8 cellular contexts compared by ENCODE assay signal in the genomic region with DNA sequence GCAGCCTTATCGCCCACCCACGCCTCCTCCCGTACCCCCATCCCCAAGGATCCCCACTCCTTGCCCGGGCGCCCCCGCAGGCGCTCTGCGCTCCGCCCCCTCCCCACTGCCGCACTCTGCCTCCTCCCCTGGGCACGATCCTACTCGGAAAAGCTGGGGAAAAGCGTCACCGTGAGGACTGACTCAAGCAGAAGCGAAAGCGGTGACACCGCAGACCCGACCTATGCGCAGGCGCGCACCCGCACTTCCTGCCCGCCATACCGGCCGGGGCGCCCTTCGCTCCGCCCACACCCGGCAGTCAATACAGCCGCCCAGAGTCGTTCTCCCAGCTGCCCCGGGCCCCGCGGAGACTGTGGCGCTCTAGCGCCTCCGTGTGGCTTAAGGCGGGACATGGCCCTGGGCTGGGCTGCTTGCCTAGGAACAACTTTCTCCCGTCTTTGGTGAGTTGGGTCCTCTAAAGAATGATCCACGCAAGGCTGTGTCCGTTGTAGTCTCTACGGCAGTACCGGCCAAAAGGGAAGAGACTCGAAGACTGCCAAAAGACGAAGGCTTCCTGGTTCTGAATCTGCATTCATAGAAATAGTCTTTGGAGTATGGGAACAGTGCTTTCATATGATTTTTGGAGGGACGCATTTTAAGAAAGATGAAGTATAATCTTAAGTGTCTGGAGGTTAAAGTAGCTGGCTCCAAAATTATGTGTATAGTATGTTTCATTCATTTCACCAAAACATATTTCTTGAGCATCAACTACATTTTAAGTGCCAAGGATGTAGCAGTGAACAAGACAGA. TPM values are rescaled to one million over a fixed set of nuclear protein-coding genes. Genes with fewer than 3 reads are reported as not detected.
DNase-seq lines count a peak whose midpoint lies in the region; ATAC-seq, FAIRE-seq and TF ChIP-seq lines count a peak whose summit lies in the region.

A gene (minus strand): TSS at position 207 of the 789 bp plus-strand sequence. CDS start 7,432 bp downstream, outside the sequence.

- peak in 3 of 4 donors; percentile 89 to 95 (median 90) for TF ChIP-seq POLR2A in esophagus squamous epithelium (IDR thresholded peaks at IDR 0.05)

- peaks cover 14% of the 10 kb centered on the region for H3K79me2 ChIP-seq in DND-41 (ENCODE audit: insufficient read depth, low read length)

- no peaks in the 10 kb centered on the region for H4K20me1 ChIP-seq in DND-41 (ENCODE audit: insufficient read depth, low read length)

- peak within 1 kb of the TSS; percentile 98 for H2AFZ ChIP-seq in DND-41 (ENCODE audit: low read depth, low read length)

- peaks cover 21% of the 10 kb centered on the region for H3K4me1 ChIP-seq in DND-41 (ENCODE audit: insufficient read depth, low read length)
- H3K4me1 ChIP-seq in esophagus squamous epithelium, result peaks cover 0 to 28% (median 6%) of the 10 kb centered on the region in 3 donors

- peaks cover 3 to 21% (median 7%) of the 10 kb centered on the region in 3 donors for H3K27me3 Mint-ChIP-seq in naive B cell
- peaks cover 0 to 4% of the 10 kb centered on the region in 2 donors for H3K27me3 Mint-ChIP-seq in stimulated activated naive B cell treated with anti-CD40 and anti-IgM and Interleukin-4, amounts not matched to agents 10 μg/mL and 1 μg/mL and 100 μg/mL, for 72 hours

- peak within 1 kb of the TSS; percentile 83 for H3K4me2 ChIP-seq in DND-41 (ENCODE audit: insufficient read depth, low read length)

- H3K36me3 Mint-ChIP-seq in naive B cell, result no peaks in the 10 kb centered on the region
- H3K36me3 Mint-ChIP-seq in stimulated activated naive B cell treated with anti-CD40 and anti-IgM and Interleukin-4, amounts not matched to agents 10 μg/mL and 1 μg/mL and 100 μg/mL, for 72 hours, result no peaks in the 10 kb centered on the region

- DNase-seq in DND-41 (peak; percentile 97), RCC 7860 (ENCODE audit: low spot score) (peak; percentile 96), activated T-helper 1 cell treated with Interleukin-2 at 50 U/mL for 16 hours (ENCODE audit: low read depth) (peak; percentile 98), esophagus squamous epithelium (lab: John Stamatoyannopoulos, UW) (peak; percentile 76), naive B cell (peak; percentile 97)
- peak; percentile 97 for DNase-seq in stimulated activated naive B cell treated with anti-CD40 and anti-IgM and Interleukin-4, amounts not matched to agents 10 μg/mL and 1 μg/mL and 100 μg/mL, for 72 hours

- 2 to 3% methylated on average over 7 to 16 of the region's 46 CpGs for WGBS in esophagus squamous epithelium, 2 donors

- peak within 1 kb of the TSS; percentile 93 to 100 (median 99) for H3K27ac Mint-ChIP-seq in naive B cell
- H3K27ac Mint-ChIP-seq in stimulated activated naive B cell treated with anti-CD40 and anti-IgM and Interleukin-4, amounts not matched to agents 10 μg/mL and 1 μg/mL and 100 μg/mL, for 72 hours, result peak within 1 kb of the TSS; percentile 98

- peak within 1 kb of the TSS; percentile 42 to 72 for H3K4me3 ChIP-seq in DND-41 (ENCODE audit: low read depth in 1 of 2, low read length in 2 of 2)
- peak within 1 kb of the TSS; percentile 82 to 92 (median 86) for H3K4me3 ChIP-seq in esophagus squamous epithelium

- H3K36me3 ChIP-seq in DND-41 (ENCODE audit: insufficient read depth, low read length), result no peaks in the 10 kb centered on the region
- H3K36me3 ChIP-seq in KOPT-K1 (ENCODE audit: insufficient read depth, low read length), result no peaks in the 10 kb centered on the region
- H3K36me3 ChIP-seq in esophagus squamous epithelium, result no peaks in the 10 kb centered on the region

- H3K9ac ChIP-seq in DND-41 (ENCODE audit: low read depth, low read length), result peak within 1 kb of the TSS; percentile 64

- intact Hi-C loops in esophagus squamous epithelium (cut with DNase I), result loop anchor here (10.0 kb wide), 1 partner anchor 108 kb away; no protein-coding TSS in a partner anchor

- H3K9me3 ChIP-seq in DND-41 (ENCODE audit: insufficient read depth, low read length, severe bottlenecking), result no peaks in the 10 kb centered on the region
- H3K9me3 ChIP-seq in KOPT-K1 (ENCODE audit: insufficient read depth, low read length, poor library complexity, severe bottlenecking), result no peaks in the 10 kb centered on the region
- H3K9me3 ChIP-seq in esophagus squamous epithelium, result no peaks in the 10 kb centered on the region

- H3K9me3 Mint-ChIP-seq in naive B cell, result no peaks in the 10 kb centered on the region
- no peaks in the 10 kb centered on the region for H3K9me3 Mint-ChIP-seq in stimulated activated naive B cell treated with anti-CD40 and anti-IgM and Interleukin-4, amounts not matched to agents 10 μg/mL and 1 μg/mL and 100 μg/mL, for 72 hours

- ATAC-seq in DND-41 (ENCODE audit: insufficient read depth, low read depth) (peak; percentile 92), GM21737 (IDR thresholded peaks at IDR 0.05; ENCODE audit: unreplicated experiment) (peak; percentile 94), naive B cell (ENCODE audit: low read depth in 2 of 2) (peak; percentile 89)
- ATAC-seq in stimulated activated naive B cell treated with anti-CD40 and anti-IgM and Interleukin-4, amounts not matched to agents 10 μg/mL and 1 μg/mL and 100 μg/mL, for 72 hours (replicated peaks), result peak; percentile 93 to 95

- TF ChIP-seq CTCF in DND-41 (IDR thresholded peaks at IDR 0.05; ENCODE audit: borderline replicate concordance, extremely low read depth, low read length, poor library complexity, severe bottlenecking) (peak; percentile 98), esophagus squamous epithelium (IDR thresholded peaks at IDR 0.05) (peak; percentile 92 to 99 (median 98))

- FAIRE-seq in RCC 7860 (lab: Jason Lieb, UNC), result peak; percentile 80

- peaks cover 12 to 32% (median 31%) of the 10 kb centered on the region in 3 donors for H3K4me1 Mint-ChIP-seq in naive B cell
- H3K4me1 Mint-ChIP-seq in stimulated activated naive B cell treated with anti-CD40 and anti-IgM and Interleukin-4, amounts not matched to agents 10 μg/mL and 1 μg/mL and 100 μg/mL, for 72 hours, result peaks cover 12 to 28% of the 10 kb centered on the region in 2 donors

- H3K27ac ChIP-seq in DND-41 (ENCODE audit: low read length) (peak within 1 kb of the TSS; percentile 93), KOPT-K1 (ENCODE audit: low read depth, low read length, poor library complexity, severe bottlenecking) (peak within 1 kb of the TSS; percentile 82), esophagus squamous epithelium (peak within 1 kb of the TSS; percentile 99 to 100 (median 100))

- H3K4me3 Mint-ChIP-seq in naive B cell, result peak within 1 kb of the TSS; percentile 90 to 98 (median 96)
- peak within 1 kb of the TSS; percentile 92 to 95 for H3K4me3 Mint-ChIP-seq in stimulated activated naive B cell treated with anti-CD40 and anti-IgM and Interleukin-4, amounts not matched to agents 10 μg/mL and 1 μg/mL and 100 μg/mL, for 72 hours

- H3K27me3 ChIP-seq in DND-41 (ENCODE audit: insufficient read depth, low read length, poor library complexity), result no peaks in the 10 kb centered on the region
- no peaks in the 10 kb centered on the region for H3K27me3 ChIP-seq in esophagus squamous epithelium

RNA-seq across cellular contexts. Expression of the gene that starts here (rescaled TPM):
- 10 to 100 TPM; 24.1 to 41.4 (median 30.5) TPM for total RNA-seq in esophagus squamous epithelium
- 10 to 100 TPM; 30.9 to 54.7 (median 47.0) TPM for polyA plus RNA-seq in naive B cell (ENCODE audit: low read depth in 6 of 6)

Comparison
In these comparisons a context has a peak if more than half of its experiments do, and no peak if none do; other contexts are left out.
1. Peak in every context shown above with its lines: DNase-seq, ATAC-seq, H3K4me3 ChIP-seq and H3K27ac ChIP-seq.